Comparison of ENCODE assay signal across 10 cellular contexts in genomic region chr11:68541983-68542382, GRCh38.
DNase-seq lines count a peak whose midpoint lies in the region; ATAC-seq, FAIRE-seq and TF ChIP-seq lines count a peak whose summit lies in the region.
"Had no signal": no experiment of that assay in that cellular context is flagged by ENCODE, and none has a peak within 500 bp of the region (broad histone marks: within the 10 kb centered on the region; RNA-seq: fewer than 3 reads in every experiment).

No MANE protein-coding gene starts in this region.

- H3K79me2 ChIP-seq in astrocyte (ENCODE audit: insufficient read depth, low read length), result peaks cover 63% of the 10 kb centered on the region

- H2AFZ ChIP-seq in astrocyte (ENCODE audit: low read depth, low read length), result no peak overlapping the region

- intact Hi-C loops in mucosa of descending colon (cut with DNase I, micrococcal nuclease), result no loop called here

- no peak overlapping the region for H3K9ac ChIP-seq in astrocyte (ENCODE audit: low read length)

- POLR2A ChIA-PET in HEK293 (lab: Yijun Ruan, JAX), result no interaction called here

- TF ChIP-seq CTCF in HEK293 (tag by site-specific recombination; IDR thresholded peaks at IDR 0.05) (no peak), astrocyte (IDR thresholded peaks at IDR 0.05; ENCODE audit: insufficient read depth, low read depth, low read length) (no peak), mucosa of descending colon (IDR thresholded peaks at IDR 0.05) (no peak)

- no peak overlapping the region for H3K4me3 ChIP-seq in HEK293 (ENCODE audit: low read depth, low read length)
- H3K4me3 ChIP-seq in astrocyte (ENCODE audit: insufficient read depth, low read depth, low read length), result no peak overlapping the region
- no peak overlapping the region for H3K4me3 ChIP-seq in mucosa of descending colon
- H3K4me3 ChIP-seq: spleen had no signal

- H3K27ac ChIP-seq in HEK293 (ENCODE audit: extremely low read depth, low read depth, low read length) (no peak overlapping the region), astrocyte (ENCODE audit: low read depth, low read length) (peak overlapping the region; percentile 75)

- ATAC-seq in mucosa of descending colon, result peak; percentile 61

- no peak overlapping the region for H3K4me3 Mint-ChIP-seq in astrocyte (ENCODE audit: unreplicated experiment)

- H3K36me3 Mint-ChIP-seq in astrocyte (ENCODE audit: low read depth, unreplicated experiment), result peaks cover 26% of the 10 kb centered on the region

- H3K9me3 ChIP-seq in HEK293 (ENCODE audit: control insufficient read depth, insufficient read depth, low read depth, low read length), result no peaks in the 10 kb centered on the region
- H3K9me3 ChIP-seq in astrocyte (ENCODE audit: insufficient read depth, low read depth, low read length), result no peaks in the 10 kb centered on the region
- no peaks in the 10 kb centered on the region for H3K9me3 ChIP-seq in mucosa of descending colon
- H3K9me3 ChIP-seq: spleen had no signal

- no peaks in the 10 kb centered on the region for H3K27me3 ChIP-seq in astrocyte (ENCODE audit: insufficient read depth, low read length)
- H3K27me3 ChIP-seq: spleen had no signal

- CTCF ChIA-PET in HEK293 (lab: Yijun Ruan, JAX), result interaction anchor here (0.6 kb wide), 2 partner anchors 265 to 1479 kb away, joined by 3 read pairs; no protein-coding TSS in a partner anchor

- H3K27ac Mint-ChIP-seq in astrocyte (ENCODE audit: unreplicated experiment), result peak overlapping the region; percentile 13

- peak overlapping the region; percentile 17 for H3K4me2 ChIP-seq in astrocyte (ENCODE audit: low read length)

- no peak for TF ChIP-seq POLR2A in H54 (IDR thresholded peaks at IDR 0.05; ENCODE audit: low read depth, low read length)

- DNase-seq in CD1c-positive myeloid dendritic cell (ENCODE audit: extremely low spot score) (peak; percentile 82), astrocyte (ENCODE audit: low read depth) (peak; percentile 7), mucosa of descending colon (no peak), hippocampal formation (lab: John Stamatoyannopoulos, UW) (no peak), H54 (ENCODE audit: insufficient read length, low spot score) (no peak), middle frontal gyrus (ENCODE audit: extremely low spot score, low spot score) (no peak), ureter (ENCODE audit: low spot score) (no peak)
- DNase-seq: spleen; stimulated activated CD8-positive, alpha-beta memory T cell treated with anti-CD3 and anti-CD28 coated beads, Interleukin-4, amount 100 ng/mL, for 48 hours had no signal

- peaks cover 68% of the 10 kb centered on the region for H4K20me1 ChIP-seq in astrocyte (ENCODE audit: insufficient read depth, low read length)

- peaks cover 4 to 80% of the 10 kb centered on the region in 2 experiments; a peak in 2 of 3 replicates for H3K36me3 ChIP-seq in HEK293 (ENCODE audit: control insufficient read depth in 2 of 2, insufficient read depth in 1 of 2, low read length in 2 of 2)
- peaks cover 16% of the 10 kb centered on the region for H3K36me3 ChIP-seq in astrocyte (ENCODE audit: insufficient read depth, low read length)
- H3K36me3 ChIP-seq in mucosa of descending colon (ENCODE audit: low read depth), result no peaks in the 10 kb centered on the region

- peaks cover 35% of the 10 kb centered on the region for H3K4me1 Mint-ChIP-seq in astrocyte (ENCODE audit: low read depth, unreplicated experiment)

- FAIRE-seq in astrocyte (lab: Jason Lieb, UNC), result no peak
- FAIRE-seq in H54 (lab: Jason Lieb, UNC), result no peak

- H3K4me1 ChIP-seq in HEK293 (ENCODE audit: control insufficient read depth, insufficient read depth, low read length), result no peaks in the 10 kb centered on the region
- H3K4me1 ChIP-seq in astrocyte (ENCODE audit: insufficient read depth, low read length), result peaks cover 25% of the 10 kb centered on the region
- peaks cover 11% of the 10 kb centered on the region for H3K4me1 ChIP-seq in mucosa of descending colon (ENCODE audit: low read depth)

- no peaks in the 10 kb centered on the region for H3K9me3 Mint-ChIP-seq in astrocyte (ENCODE audit: unreplicated experiment)

- no peaks in the 10 kb centered on the region for H3K27me3 Mint-ChIP-seq in astrocyte (ENCODE audit: low read depth, unreplicated experiment)

TF ChIP-seq in HEK293, 187 proteins besides CTCF, POLR2A, EP300 and RAD21:
- TF ChIP-seq EGR2 (tag by site-specific recombination; IDR thresholded peaks at IDR 0.05; ENCODE audit: low read depth) (peak; percentile 44; the same call in 1 of the 2 replicates), ZXDB (tag by site-specific recombination; IDR thresholded peaks at IDR 0.05) (no peak), ZNF600 (tag by site-specific recombination; IDR thresholded peaks at IDR 0.05) (peak; percentile 77), ZNF623 (tag by site-specific recombination; IDR thresholded peaks at IDR 0.05) (no peak), ZFHX2 (tag by site-specific recombination; conservative IDR thresholded peaks at IDR 0.05) (peak; percentile 39), TCF7L2 (IDR thresholded peaks at IDR 0.05; ENCODE audit: borderline replicate concordance, low read depth, low read length) (no peak)

Comparison
In these comparisons a context has a peak if more than half of its experiments do, and no peak if none do; other contexts are left out.
1. DNase-seq: peak in CD1c-positive myeloid dendritic cell (single experiment) and astrocyte (single experiment); none in mucosa of descending colon (0 of 3), hippocampal formation (0 of 2), H54 (single experiment), middle frontal gyrus (single experiment) and ureter (single experiment).